In the genomic region with DNA sequence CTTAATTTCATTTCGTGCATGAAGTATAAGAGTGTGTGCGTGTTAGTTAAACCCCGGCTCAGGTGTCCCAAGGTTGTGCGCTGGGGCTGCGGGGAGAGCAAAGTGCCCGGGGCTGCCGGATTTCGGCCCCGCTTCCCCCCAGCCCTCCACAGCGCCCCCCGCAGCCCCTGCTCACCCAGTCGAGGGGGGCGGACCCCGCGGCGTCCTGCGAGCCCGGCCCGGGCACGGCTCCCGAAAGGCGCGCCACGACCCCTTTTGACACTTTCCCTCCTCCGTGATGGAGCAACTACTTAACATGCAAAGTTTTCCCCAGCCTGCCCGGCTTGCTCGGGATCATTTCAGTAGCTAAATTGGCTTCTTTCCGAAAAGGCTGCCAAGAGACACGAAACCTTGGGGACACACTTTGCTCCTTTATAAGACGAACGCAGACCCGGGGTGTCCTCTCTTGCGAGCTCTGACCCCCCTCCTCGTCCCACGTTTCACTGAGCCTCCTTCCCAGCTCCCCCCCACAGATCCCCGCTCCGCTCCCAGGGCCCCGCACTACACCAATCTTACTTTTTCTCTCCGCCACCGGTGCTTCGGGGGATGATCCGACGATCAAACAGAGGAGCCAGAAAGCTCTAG, we compare ENCODE assay signal across 1 cellular context.
A peak's percentile ranks its signal among the peaks of the same experiment; 100 is the strongest.
TF ChIP-seq lines count a peak whose summit lies in the region.

No MANE protein-coding gene starts in this region.

TF ChIP-seq in HEK293, 187 proteins besides CTCF, POLR2A, EP300 and RAD21 (continued from another document and continues in another):
- TF ChIP-seq ZNF518A (tag by site-specific recombination; conservative IDR thresholded peaks at IDR 0.05; ENCODE audit: low read depth) (0 out of 2 replicates have a peak, but pooled peaks have one; percentile 7), ZNF555 (tag by site-specific recombination; conservative IDR thresholded peaks at IDR 0.05) (no peak), ZBTB26 (tag by site-specific recombination; optimal IDR thresholded peaks at IDR 0.05) (peak; percentile 75), GLIS1 (tag by site-specific recombination; IDR thresholded peaks at IDR 0.05) (peak; percentile 83), KLF8 (tag by site-specific recombination; IDR thresholded peaks at IDR 0.05) (no peak), ZNF2 (tag by site-specific recombination; IDR thresholded peaks at IDR 0.05) (no peak), ZNF433 (tag by site-specific recombination; IDR thresholded peaks at IDR 0.05; ENCODE audit: low read depth) (no peak), ZNF626 (tag by site-specific recombination; IDR thresholded peaks at IDR 0.05) (no peak), ZNF19 (tag by site-specific recombination; IDR thresholded peaks at IDR 0.05; ENCODE audit: low read depth) (no peak), ZBTB11 (tag by site-specific recombination; conservative IDR thresholded peaks at IDR 0.05; ENCODE audit: low read depth) (0 out of 2 replicates have a peak, but pooled peaks have one; percentile 12), PATZ1 (tag by site-specific recombination; IDR thresholded peaks at IDR 0.05) (peak; percentile 84), ZBTB48 (tag by site-specific recombination; IDR thresholded peaks at IDR 0.05) (peak; percentile 20), GLIS2 (tag by site-specific recombination; IDR thresholded peaks at IDR 0.05) (peak; percentile 97), ZNF132 (tag by site-specific recombination; IDR thresholded peaks at IDR 0.05; ENCODE audit: borderline replicate concordance) (no peak), OVOL3 (tag by site-specific recombination; IDR thresholded peaks at IDR 0.05) (no peak), ZNF776 (tag by site-specific recombination; IDR thresholded peaks at IDR 0.05; ENCODE audit: borderline replicate concordance) (no peak), ZNF707 (tag by site-specific recombination; IDR thresholded peaks at IDR 0.05) (no peak), ZNF777 (tag by site-specific recombination; IDR thresholded peaks at IDR 0.05; ENCODE audit: borderline replicate concordance) (no peak), ZXDB (tag by site-specific recombination; IDR thresholded peaks at IDR 0.05) (peak; percentile 76), ZBTB17 (tag by site-specific recombination; IDR thresholded peaks at IDR 0.05) (peak; percentile 70; the same call in 1 of the 2 replicates), KLF9 (tag by site-specific recombination; IDR thresholded peaks at IDR 0.05; ENCODE audit: low read depth) (peak; percentile 44; the same call in 1 of the 2 replicates), ZBTB8A (tag by site-specific recombination; IDR thresholded peaks at IDR 0.05) (peak; percentile 75), ZNF404 (tag by site-specific recombination; IDR thresholded peaks at IDR 0.05) (no peak), ZNF76 (tag by site-specific recombination; IDR thresholded peaks at IDR 0.05; ENCODE audit: borderline replicate concordance, low read depth) (peak; percentile 68), ZIC2 (tag by site-specific recombination; IDR thresholded peaks at IDR 0.05) (0 out of 2 replicates have a peak, but pooled peaks have one; percentile 14), ZBTB20 (tag by site-specific recombination; IDR thresholded peaks at IDR 0.05) (peak; percentile 86), RBAK (tag by site-specific recombination; IDR thresholded peaks at IDR 0.05) (no peak), ZNF768 (tag by site-specific recombination; IDR thresholded peaks at IDR 0.05) (no peak), MZF1 (tag by site-specific recombination; IDR thresholded peaks at IDR 0.05; ENCODE audit: borderline replicate concordance) (peak; percentile 64; the same call in 1 of the 2 replicates)
- TF ChIP-seq, protein P1, sequence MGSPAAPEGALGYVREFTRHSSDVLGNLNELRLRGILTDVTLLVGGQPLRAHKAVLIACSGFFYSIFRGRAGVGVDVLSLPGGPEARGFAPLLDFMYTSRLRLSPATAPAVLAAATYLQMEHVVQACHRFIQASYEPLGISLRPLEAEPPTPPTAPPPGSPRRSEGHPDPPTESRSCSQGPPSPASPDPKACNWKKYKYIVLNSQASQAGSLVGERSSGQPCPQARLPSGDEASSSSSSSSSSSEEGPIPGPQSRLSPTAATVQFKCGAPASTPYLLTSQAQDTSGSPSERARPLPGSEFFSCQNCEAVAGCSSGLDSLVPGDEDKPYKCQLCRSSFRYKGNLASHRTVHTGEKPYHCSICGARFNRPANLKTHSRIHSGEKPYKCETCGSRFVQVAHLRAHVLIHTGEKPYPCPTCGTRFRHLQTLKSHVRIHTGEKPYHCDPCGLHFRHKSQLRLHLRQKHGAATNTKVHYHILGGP (tag by site-specific recombination; IDR thresholded peaks at IDR 0.05) = no peak
- TF ChIP-seq, protein P2, sequence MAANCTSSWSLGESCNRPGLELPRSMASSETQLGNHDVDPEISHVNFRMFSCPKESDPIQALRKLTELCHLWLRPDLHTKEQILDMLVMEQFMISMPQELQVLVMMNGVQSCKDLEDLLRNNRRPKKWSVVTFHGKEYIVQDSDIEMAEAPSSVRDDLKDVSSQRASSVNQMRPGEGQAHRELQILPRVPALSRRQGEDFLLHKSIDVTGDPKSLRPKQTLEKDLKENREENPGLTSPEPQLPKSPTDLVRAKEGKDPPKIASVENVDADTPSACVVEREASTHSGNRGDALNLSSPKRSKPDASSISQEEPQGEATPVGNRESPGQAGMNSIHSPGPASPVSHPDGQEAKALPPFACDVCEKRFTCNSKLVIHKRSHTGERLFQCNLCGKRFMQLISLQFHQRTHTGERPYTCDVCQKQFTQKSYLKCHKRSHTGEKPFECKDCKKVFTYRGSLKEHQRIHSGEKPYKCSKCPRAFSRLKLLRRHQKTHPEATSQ (tag by site-specific recombination; IDR thresholded peaks at IDR 0.05) = no peak
- TF ChIP-seq, protein P3, sequence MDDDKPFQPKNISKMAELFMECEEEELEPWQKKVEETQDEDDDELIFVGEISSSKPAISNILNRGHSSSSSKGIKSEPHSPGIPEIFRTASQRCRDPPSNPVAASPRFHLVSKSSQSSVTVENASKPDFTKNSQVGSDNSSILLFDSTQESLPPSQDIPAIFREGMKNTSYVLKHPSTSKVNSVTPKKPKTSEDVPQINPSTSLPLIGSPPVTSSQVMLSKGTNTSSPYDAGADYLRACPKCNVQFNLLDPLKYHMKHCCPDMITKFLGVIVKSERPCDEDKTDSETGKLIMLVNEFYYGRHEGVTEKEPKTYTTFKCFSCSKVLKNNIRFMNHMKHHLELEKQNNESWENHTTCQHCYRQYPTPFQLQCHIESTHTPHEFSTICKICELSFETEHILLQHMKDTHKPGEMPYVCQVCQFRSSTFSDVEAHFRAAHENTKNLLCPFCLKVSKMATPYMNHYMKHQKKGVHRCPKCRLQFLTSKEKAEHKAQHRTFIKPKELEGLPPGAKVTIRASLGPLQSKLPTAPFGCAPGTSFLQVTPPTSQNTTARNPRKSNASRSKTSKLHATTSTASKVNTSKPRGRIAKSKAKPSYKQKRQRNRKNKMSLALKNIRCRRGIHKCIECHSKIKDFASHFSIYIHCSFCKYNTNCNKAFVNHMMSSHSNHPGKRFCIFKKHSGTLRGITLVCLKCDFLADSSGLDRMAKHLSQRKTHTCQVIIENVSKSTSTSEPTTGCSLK (tag by site-specific recombination; IDR thresholded peaks at IDR 0.05) = no peak
- TF ChIP-seq, protein P4, sequence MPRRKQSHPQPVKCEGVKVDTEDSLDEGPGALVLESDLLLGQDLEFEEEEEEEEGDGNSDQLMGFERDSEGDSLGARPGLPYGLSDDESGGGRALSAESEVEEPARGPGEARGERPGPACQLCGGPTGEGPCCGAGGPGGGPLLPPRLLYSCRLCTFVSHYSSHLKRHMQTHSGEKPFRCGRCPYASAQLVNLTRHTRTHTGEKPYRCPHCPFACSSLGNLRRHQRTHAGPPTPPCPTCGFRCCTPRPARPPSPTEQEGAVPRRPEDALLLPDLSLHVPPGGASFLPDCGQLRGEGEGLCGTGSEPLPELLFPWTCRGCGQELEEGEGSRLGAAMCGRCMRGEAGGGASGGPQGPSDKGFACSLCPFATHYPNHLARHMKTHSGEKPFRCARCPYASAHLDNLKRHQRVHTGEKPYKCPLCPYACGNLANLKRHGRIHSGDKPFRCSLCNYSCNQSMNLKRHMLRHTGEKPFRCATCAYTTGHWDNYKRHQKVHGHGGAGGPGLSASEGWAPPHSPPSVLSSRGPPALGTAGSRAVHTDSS (tag by site-specific recombination; IDR thresholded peaks at IDR 0.05) = no peak
